21 cellular contexts compared by ENCODE assay signal in the genomic region with DNA sequence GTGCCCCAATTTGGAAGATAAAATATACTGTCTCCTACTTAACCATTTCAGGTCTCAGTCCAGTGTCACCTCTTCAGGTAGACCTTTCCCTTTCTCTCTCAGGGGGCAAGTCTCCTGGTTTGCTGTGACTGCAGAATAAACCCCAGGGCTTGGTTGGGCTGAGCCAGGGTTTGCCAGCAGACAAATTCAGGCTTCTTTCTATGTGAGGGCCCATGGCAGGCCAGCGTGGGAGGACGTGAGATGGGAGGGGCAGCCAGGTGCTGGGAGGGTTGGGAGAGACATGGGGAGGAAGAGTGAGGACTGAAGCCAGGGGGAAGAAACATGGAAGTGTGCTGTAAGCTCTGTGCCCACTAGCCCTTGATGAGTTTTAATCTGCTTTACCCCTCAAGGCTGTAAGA.
DNase-seq lines count a peak whose midpoint lies in the region; ATAC-seq, FAIRE-seq and TF ChIP-seq lines count a peak whose summit lies in the region.
"Had no signal": no experiment of that assay in that cellular context is flagged by ENCODE, and none has a peak within 500 bp of the region (broad histone marks: within the 10 kb centered on the region; RNA-seq: fewer than 3 reads in every experiment).

No MANE protein-coding gene starts in this region.

- no peaks in the 10 kb centered on the region for H3K36me3 ChIP-seq in cardiac muscle cell
- H3K36me3 ChIP-seq in heart left ventricle, result no peaks in the 10 kb centered on the region
- no peaks in the 10 kb centered on the region for H3K36me3 ChIP-seq in K562 (ENCODE audit: control insufficient read depth, insufficient read depth, low read length)
- no peaks in the 10 kb centered on the region for H3K36me3 ChIP-seq in mesodermal cell (ENCODE audit: control insufficient read depth, insufficient read depth, low read length)
- H3K36me3 ChIP-seq: right lobe of liver had no signal

- TF ChIP-seq CTCF in cardiac muscle cell (IDR thresholded peaks at IDR 0.05; ENCODE audit: low read depth, low read length), result no peak
- no peak for TF ChIP-seq CTCF in heart left ventricle (IDR thresholded peaks at IDR 0.05)
- no peak for TF ChIP-seq CTCF in K562 (IDR thresholded peaks at IDR 0.05 in 2 of 3, conservative IDR thresholded peaks at IDR 0.05 in 1 of 3; ENCODE audit: insufficient read depth in 2 of 3, low read depth in 1 of 3, low read length in 3 of 3)

- DNase-seq in cardiac muscle cell (ENCODE audit: low read depth in 1 of 2, low spot score in 1 of 2) (no peak), heart left ventricle (no peak), K562 (ENCODE audit: extremely low read depth in 1 of 4, low spot score in 3 of 4) (no peak), SIG-M5 treated with dmso at 0.1 percent for 504 hours (lab: John Stamatoyannopoulos, UW; ENCODE audit: unreplicated experiment) (no peak)
- DNase-seq in activated naive CD4-positive, alpha-beta T cell treated with Interleukin-2 at 50 U/mL for 16 hours, result no peak
- DNase-seq in activated CD4-positive, alpha-beta T cell treated with anti-CD3 and anti-CD28 coated beads, Interleukin-2, amount 10 ng/mL, durations not matched to agents 24 days and 14 days, result no peak
- DNase-seq: activated CD4-positive, alpha-beta T cell treated with anti-CD3 and anti-CD28 coated beads for 4 hours; activated CD8-positive, alpha-beta memory T cell treated with anti-CD3 and anti-CD28 coated beads, Interleukin-2, amount 10 ng/mL, durations not matched to agents 7 days and 5 days; activated naive CD8-positive, alpha-beta T cell treated with anti-CD3 and anti-CD28 coated beads for 36 hours; Kasumi-1; left ventricle myocardium superior; NCI-H1092 treated with DMSO at 0.1 percent for 48 hours; NCI-H2029 treated with DMSO at 0.1 percent for 48 hours; NCI-H446; right lobe of liver; RPMI8226; stimulated activated CD4-positive, alpha-beta T cell treated with anti-CD3 and anti-CD28 coated beads, Interleukin-15, amount 100 ng/mL, for 24 hours had no signal

- no peak overlapping the region for H3K4me2 ChIP-seq in K562 (ENCODE audit: insufficient read depth, low read length)

- H3K9me3 ChIP-seq in cardiac muscle cell (ENCODE audit: low read depth), result no peaks in the 10 kb centered on the region
- H3K9me3 ChIP-seq in heart left ventricle, result no peaks in the 10 kb centered on the region
- no peaks in the 10 kb centered on the region for H3K9me3 ChIP-seq in K562 (replicated peaks; ENCODE audit: control insufficient read depth, insufficient read depth, low read depth, low read length)
- H3K9me3 ChIP-seq in mesodermal cell (ENCODE audit: control insufficient read depth, low read length), result no peaks in the 10 kb centered on the region
- H3K9me3 ChIP-seq: right lobe of liver had no signal

- H3K4me1 Mint-ChIP-seq in activated CD4-positive, alpha-beta T cell treated with anti-CD3 and anti-CD28 coated beads, Interleukin-2, amount 10 ng/mL, durations not matched to agents 24 days and 14 days, result no peaks in the 10 kb centered on the region
- H3K4me1 Mint-ChIP-seq: activated CD8-positive, alpha-beta memory T cell treated with anti-CD3 and anti-CD28 coated beads, Interleukin-2, amount 10 ng/mL, durations not matched to agents 7 days and 5 days; activated naive CD8-positive, alpha-beta T cell treated with anti-CD3 and anti-CD28 coated beads for 36 hours had no signal

- no peaks in the 10 kb centered on the region for H3K79me2 ChIP-seq in K562 (ENCODE audit: control insufficient read depth, insufficient read depth, low read length)

- H3K9me1 ChIP-seq in K562 (ENCODE audit: control insufficient read depth, insufficient read depth, low read length), result no peaks in the 10 kb centered on the region

- H4K20me1 ChIP-seq in K562 (replicated peaks; ENCODE audit: control insufficient read depth, insufficient read depth, low read length), result no peaks in the 10 kb centered on the region; the same call in 1 of the 2 replicates

- POLR2A ChIA-PET in K562 (lab: Yijun Ruan, JAX), result interaction anchor here (0.5 kb wide), 1 partner anchor 407 kb away, joined by 3 read pairs; no protein-coding TSS in a partner anchor

- no peak for TF ChIP-seq RAD21 in K562 (CRISPR knock-in tag; conservative IDR thresholded peaks at IDR 0.05 in 1 of 2, IDR thresholded peaks at IDR 0.05 in 1 of 2)

- in situ Hi-C loops in K562 (cut with MboI), result no loop called here

- FAIRE-seq in K562 (lab: Jason Lieb, UNC), result no peak
- FAIRE-seq: colon, urothelium cell line had no signal

- H3K4me3 ChIP-seq in cardiac muscle cell (no peak overlapping the region), heart left ventricle (no peak overlapping the region), K562 (no peak overlapping the region), mesodermal cell (ENCODE audit: extremely low read depth, insufficient read depth, low read length, poor library complexity, severe bottlenecking) (no peak overlapping the region)
- H3K4me3 ChIP-seq: right lobe of liver had no signal

- ATAC-seq in heart left ventricle (no peak), K562 (peak; percentile 40), HG02970 (IDR thresholded peaks at IDR 0.05; ENCODE audit: low FRiP score, unreplicated experiment) (no peak)
- ATAC-seq: activated CD8-positive, alpha-beta memory T cell treated with anti-CD3 and anti-CD28 coated beads, Interleukin-2, amount 10 ng/mL, durations not matched to agents 7 days and 5 days; left ventricle myocardium superior; right lobe of liver had no signal

- H3K27me3 ChIP-seq in cardiac muscle cell (no peaks in the 10 kb centered on the region), heart left ventricle (no peaks in the 10 kb centered on the region), K562 (ENCODE audit: control insufficient read depth in 2 of 2, insufficient read depth in 2 of 2, low read length in 2 of 2) (no peaks in the 10 kb centered on the region)
- H3K27me3 ChIP-seq: right lobe of liver had no signal

- CTCF ChIA-PET in K562 (lab: Yijun Ruan, JAX; ENCODE audit: low intra/inter-chr PET ratio), result no interaction called here

- no peaks in the 10 kb centered on the region for H3K36me3 Mint-ChIP-seq in activated CD4-positive, alpha-beta T cell treated with anti-CD3 and anti-CD28 coated beads, Interleukin-2, amount 10 ng/mL, durations not matched to agents 24 days and 14 days (ENCODE audit: low read depth)
- H3K36me3 Mint-ChIP-seq: activated CD8-positive, alpha-beta memory T cell treated with anti-CD3 and anti-CD28 coated beads, Interleukin-2, amount 10 ng/mL, durations not matched to agents 7 days and 5 days; activated naive CD8-positive, alpha-beta T cell treated with anti-CD3 and anti-CD28 coated beads for 36 hours had no signal

- H3K27ac Mint-ChIP-seq in activated CD4-positive, alpha-beta T cell treated with anti-CD3 and anti-CD28 coated beads, Interleukin-2, amount 10 ng/mL, durations not matched to agents 24 days and 14 days, result no peak overlapping the region
- H3K27ac Mint-ChIP-seq: activated CD8-positive, alpha-beta memory T cell treated with anti-CD3 and anti-CD28 coated beads, Interleukin-2, amount 10 ng/mL, durations not matched to agents 7 days and 5 days; activated naive CD8-positive, alpha-beta T cell treated with anti-CD3 and anti-CD28 coated beads for 36 hours had no signal

- TF ChIP-seq EP300 in K562 (IDR thresholded peaks at IDR 0.05; ENCODE audit: low read length), result no peak

- intact Hi-C loops in heart left ventricle (cut with DNase I) (loop anchor here in 1 of 10 donors (2.0 kb wide), 1 partner anchor 52 kb away; no protein-coding TSS in a partner anchor), K562 (cut with micrococcal nuclease) (no loop called here)
- intact Hi-C loops in activated CD4-positive, alpha-beta T cell treated with anti-CD3 and anti-CD28 coated beads, Interleukin-2, amount 10 ng/mL, durations not matched to agents 24 days and 14 days (cut with micrococcal nuclease), result no loop called here

- no TSS peak for BruUV-seq in K562 (replicated peaks; lab: Mats Ljungman, UMichigan)

- H3K4me1 ChIP-seq in cardiac muscle cell (ENCODE audit: low read depth) (peaks cover 18% of the 10 kb centered on the region), heart left ventricle (peaks cover 0 to 10% (median 0%) of the 10 kb centered on the region in 12 donors), K562 (replicated peaks in 1 of 2; ENCODE audit: control insufficient read depth in 2 of 2, insufficient read depth in 2 of 2, low read length in 2 of 2) (peaks cover 3 to 9% of the 10 kb centered on the region in 2 experiments; a peak in 3 of 5 replicates), mesodermal cell (ENCODE audit: control insufficient read depth, insufficient read depth, low read length, poor library complexity, severe bottlenecking) (peaks cover 55% of the 10 kb centered on the region)
- H3K4me1 ChIP-seq: right lobe of liver had no signal

- H3K27me3 Mint-ChIP-seq in activated CD4-positive, alpha-beta T cell treated with anti-CD3 and anti-CD28 coated beads, Interleukin-2, amount 10 ng/mL, durations not matched to agents 24 days and 14 days, result peaks cover 17% of the 10 kb centered on the region
- H3K27me3 Mint-ChIP-seq: activated CD8-positive, alpha-beta memory T cell treated with anti-CD3 and anti-CD28 coated beads, Interleukin-2, amount 10 ng/mL, durations not matched to agents 7 days and 5 days; activated naive CD8-positive, alpha-beta T cell treated with anti-CD3 and anti-CD28 coated beads for 36 hours had no signal

- no peak overlapping the region for H2AFZ ChIP-seq in K562 (ENCODE audit: low read depth, low read length)

- no peak overlapping the region for H3K4me3 Mint-ChIP-seq in activated CD4-positive, alpha-beta T cell treated with anti-CD3 and anti-CD28 coated beads, Interleukin-2, amount 10 ng/mL, durations not matched to agents 24 days and 14 days
- H3K4me3 Mint-ChIP-seq: activated CD8-positive, alpha-beta memory T cell treated with anti-CD3 and anti-CD28 coated beads, Interleukin-2, amount 10 ng/mL, durations not matched to agents 7 days and 5 days; activated naive CD8-positive, alpha-beta T cell treated with anti-CD3 and anti-CD28 coated beads for 36 hours had no signal

- H3K9me3 Mint-ChIP-seq in activated CD4-positive, alpha-beta T cell treated with anti-CD3 and anti-CD28 coated beads, Interleukin-2, amount 10 ng/mL, durations not matched to agents 24 days and 14 days, result no peaks in the 10 kb centered on the region
- H3K9me3 Mint-ChIP-seq: activated naive CD8-positive, alpha-beta T cell treated with anti-CD3 and anti-CD28 coated beads for 36 hours had no signal

- H3K27ac ChIP-seq in cardiac muscle cell, result peak overlapping the region; percentile 83
- H3K27ac ChIP-seq in heart left ventricle, result no peak overlapping the region
- H3K27ac ChIP-seq in K562 (ENCODE audit: extremely low read depth, low read depth, low read length), result no peak overlapping the region
- H3K27ac ChIP-seq in mesodermal cell (ENCODE audit: low read depth, low read length, severe bottlenecking), result peak overlapping the region; percentile 83
- H3K27ac ChIP-seq: right lobe of liver had no signal

- H3K9ac ChIP-seq in K562 (ENCODE audit: insufficient read depth in 1 of 2, low read depth in 2 of 2, low read length in 2 of 2), result no peak overlapping the region

- TF ChIP-seq POLR2A in heart left ventricle (IDR thresholded peaks at IDR 0.05) (no peak), K562 (conservative IDR thresholded peaks at IDR 0.05) (no peak)

- 72 to 83% (median 78%) methylated on average over 2 of the region's 2 CpGs for WGBS in heart left ventricle, 4 donors
- 6% methylated on average over 2 of the region's 2 CpGs for WGBS in K562 (ENCODE audit: insufficient coverage, low coverage, missing lambda C conversion rate)
- 33 to 37% methylated on average over 1 to 2 of the region's 2 CpGs for WGBS in mesodermal cell (ENCODE audit: insufficient coverage in 2 of 2), 2 experiments

Comparison
In these comparisons a context has a peak if more than half of its experiments do, and no peak if none do; other contexts are left out.
1. H3K27ac ChIP-seq: peak in cardiac muscle cell (single experiment) and mesodermal cell (single experiment); none in heart left ventricle (0 of 12) and K562 (single experiment).